1 cellular context compared by ENCODE assay signal in genomic region chr9:137078701-137079400, GRCh38.
A peak's percentile ranks its signal among the peaks of the same experiment; 100 is the strongest.
TF ChIP-seq lines count a peak whose summit lies in the region.

No MANE protein-coding gene starts in this region.

TF ChIP-seq in H1, 55 proteins besides CTCF, POLR2A, EP300 and RAD21:
- TF ChIP-seq RNF2 (IDR thresholded peaks at IDR 0.05; ENCODE audit: borderline replicate concordance, low read depth, low read length, missing control alignments, poor library complexity, severe bottlenecking) (peak; percentile 47), SUZ12 (IDR thresholded peaks at IDR 0.05; ENCODE audit: low read length) (peak; percentile 18; the same call in 1 of the 2 replicates), TBP (IDR thresholded peaks at IDR 0.05; ENCODE audit: low read depth, low read length) (no peak), SIN3A (conservative IDR thresholded peaks at IDR 0.05 in 1 of 2, IDR thresholded peaks at IDR 0.05 in 1 of 2; ENCODE audit: low read depth in 1 of 2, low read length in 2 of 2) (peak in 1 of 2 experiments; percentile 48; a peak in 1 of 4 replicates), MAX (IDR thresholded peaks at IDR 0.05) (peak; percentile 37), CHD7 (IDR thresholded peaks at IDR 0.05; ENCODE audit: insufficient replicate concordance, low read length) (no peak), EZH2 (IDR thresholded peaks at IDR 0.05; ENCODE audit: low read depth, low read length, severe bottlenecking) (peak; percentile 55), KDM4A (IDR thresholded peaks at IDR 0.05; ENCODE audit: low read depth, low read length, severe bottlenecking) (no peak), SP1 (IDR thresholded peaks at IDR 0.05; ENCODE audit: low read depth, low read length) (no peak), POU5F1 (IDR thresholded peaks at IDR 0.05; ENCODE audit: low read depth, low read length) (no peak), SAP30 (IDR thresholded peaks at IDR 0.05; ENCODE audit: insufficient read depth, insufficient replicate concordance, low read length) (no peak)
